ENCODE assay signal across 8 cellular contexts in the genomic region with DNA sequence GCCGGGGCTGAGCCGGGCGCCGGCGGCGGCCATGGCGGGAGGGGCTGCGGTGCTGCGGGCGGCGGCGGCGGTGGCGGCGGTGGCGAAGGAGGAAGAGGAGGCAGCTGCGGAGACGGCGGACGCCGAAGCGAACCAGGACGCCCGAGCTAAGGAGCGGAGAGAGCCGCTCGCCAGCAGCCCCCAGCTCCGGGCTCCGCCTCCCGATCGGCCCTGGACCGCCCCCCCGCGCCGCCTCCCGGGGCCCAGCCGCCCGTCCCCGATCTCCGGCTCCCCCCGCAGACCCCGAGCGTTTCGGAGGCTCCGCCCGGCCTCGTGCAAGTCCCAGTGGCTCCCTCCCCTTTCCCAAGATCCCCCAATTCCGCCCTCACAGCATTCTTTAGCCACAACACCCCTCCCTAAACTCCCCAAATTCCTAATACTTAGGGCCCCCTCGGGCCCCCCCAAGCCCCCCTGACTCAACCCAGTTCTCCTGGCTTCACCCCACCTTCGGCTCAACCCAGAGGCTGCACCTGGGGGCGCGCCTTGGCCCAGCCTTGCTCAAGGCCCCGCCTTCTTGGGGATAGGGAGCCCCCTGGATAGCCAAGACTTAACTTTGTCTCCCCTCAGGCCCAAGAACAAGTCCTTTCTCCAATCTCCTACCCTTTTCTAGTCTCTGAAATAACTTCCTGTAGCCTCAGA. TPM values are rescaled to one million over a fixed set of nuclear protein-coding genes. Genes with fewer than 3 reads are reported as not detected.
DNase-seq lines count a peak whose midpoint lies in the region; ATAC-seq, FAIRE-seq and TF ChIP-seq lines count a peak whose summit lies in the region.

A gene with protein sequence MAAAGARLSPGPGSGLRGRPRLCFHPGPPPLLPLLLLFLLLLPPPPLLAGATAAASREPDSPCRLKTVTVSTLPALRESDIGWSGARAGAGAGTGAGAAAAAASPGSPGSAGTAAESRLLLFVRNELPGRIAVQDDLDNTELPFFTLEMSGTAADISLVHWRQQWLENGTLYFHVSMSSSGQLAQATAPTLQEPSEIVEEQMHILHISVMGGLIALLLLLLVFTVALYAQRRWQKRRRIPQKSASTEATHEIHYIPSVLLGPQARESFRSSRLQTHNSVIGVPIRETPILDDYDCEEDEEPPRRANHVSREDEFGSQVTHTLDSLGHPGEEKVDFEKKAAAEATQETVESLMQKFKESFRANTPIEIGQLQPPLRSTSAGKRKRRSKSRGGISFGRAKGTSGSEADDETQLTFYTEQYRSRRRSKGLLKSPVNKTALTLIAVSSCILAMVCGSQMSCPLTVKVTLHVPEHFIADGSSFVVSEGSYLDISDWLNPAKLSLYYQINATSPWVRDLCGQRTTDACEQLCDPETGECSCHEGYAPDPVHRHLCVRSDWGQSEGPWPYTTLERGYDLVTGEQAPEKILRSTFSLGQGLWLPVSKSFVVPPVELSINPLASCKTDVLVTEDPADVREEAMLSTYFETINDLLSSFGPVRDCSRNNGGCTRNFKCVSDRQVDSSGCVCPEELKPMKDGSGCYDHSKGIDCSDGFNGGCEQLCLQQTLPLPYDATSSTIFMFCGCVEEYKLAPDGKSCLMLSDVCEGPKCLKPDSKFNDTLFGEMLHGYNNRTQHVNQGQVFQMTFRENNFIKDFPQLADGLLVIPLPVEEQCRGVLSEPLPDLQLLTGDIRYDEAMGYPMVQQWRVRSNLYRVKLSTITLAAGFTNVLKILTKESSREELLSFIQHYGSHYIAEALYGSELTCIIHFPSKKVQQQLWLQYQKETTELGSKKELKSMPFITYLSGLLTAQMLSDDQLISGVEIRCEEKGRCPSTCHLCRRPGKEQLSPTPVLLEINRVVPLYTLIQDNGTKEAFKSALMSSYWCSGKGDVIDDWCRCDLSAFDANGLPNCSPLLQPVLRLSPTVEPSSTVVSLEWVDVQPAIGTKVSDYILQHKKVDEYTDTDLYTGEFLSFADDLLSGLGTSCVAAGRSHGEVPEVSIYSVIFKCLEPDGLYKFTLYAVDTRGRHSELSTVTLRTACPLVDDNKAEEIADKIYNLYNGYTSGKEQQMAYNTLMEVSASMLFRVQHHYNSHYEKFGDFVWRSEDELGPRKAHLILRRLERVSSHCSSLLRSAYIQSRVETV (N-terminal part only) (minus strand): TSS at position 152 of the 678 bp plus-strand sequence. CDS start 119 bp downstream, at position 33.

- H3K27ac ChIP-seq in skin epidermis = no peak within 1 kb of the TSS

- H3K9me3 ChIP-seq in iPS-15b (ENCODE audit: control insufficient read depth, insufficient read depth, low read length) = no peaks in the 10 kb centered on the region

- TF ChIP-seq POLR2A in GM12892 (IDR thresholded peaks at IDR 0.05; ENCODE audit: low read depth, low read length) = no peak

- DNase-seq in GM12892 (ENCODE audit: insufficient read length) = peak; percentile 34
- DNase-seq in NCI-H1694 treated with DMSO at 0.1 percent for 48 hours (lab: John Stamatoyannopoulos, UW) = no peak
- DNase-seq in stimulated activated naive CD8-positive, alpha-beta T cell treated with anti-CD3 and anti-CD28 coated beads, Interleukin-15, Interleukin-2, amounts not matched to agents 100 U/mL and 50 U/mL, for 24 hours = no peak
- DNase-seq in activated CD4-positive, alpha-beta T cell treated with anti-CD3 and anti-CD28 coated beads, Interleukin-2, amount 50 U/mL, for 48 hours = no peak
- no peak for DNase-seq in NCI-H524 treated with DMSO at 0.1 percent for 48 hours (lab: John Stamatoyannopoulos, UW)

- no peaks in the 10 kb centered on the region for H3K36me3 ChIP-seq in iPS-15b (ENCODE audit: control insufficient read depth, insufficient read depth, low read length)

- H3K27me3 ChIP-seq in iPS-15b (ENCODE audit: control insufficient read depth, insufficient read depth, low read length) = peaks cover 71% of the 10 kb centered on the region

- H3K9ac ChIP-seq in iPS-15b (ENCODE audit: low read depth, low read length) = no peak within 1 kb of the TSS

- FAIRE-seq in GM12892 (lab: Jason Lieb, UNC) = no peak

- H3K4me3 ChIP-seq in WI38 (ENCODE audit: low read depth, low read length) = peak within 1 kb of the TSS; percentile 24
- peak within 1 kb of the TSS; percentile 80 for H3K4me3 ChIP-seq in iPS-15b (ENCODE audit: low read depth, low read length)
- peak within 1 kb of the TSS; percentile 10 to 35 (median 27) for H3K4me3 ChIP-seq in skin epidermis

- no peak for ATAC-seq in stimulated activated naive CD8-positive, alpha-beta T cell treated with anti-CD3 and anti-CD28 coated beads, Interleukin-15, Interleukin-2, amounts not matched to agents 100 U/mL and 50 U/mL, for 24 hours

- no peak for TF ChIP-seq CTCF in WI38 (IDR thresholded peaks at IDR 0.05; ENCODE audit: low read depth, low read length)

- H3K4me1 ChIP-seq in iPS-15b (ENCODE audit: control insufficient read depth, insufficient read depth, low read length) = no peaks in the 10 kb centered on the region

RNA-seq across cellular contexts. Expression of the gene that starts here (rescaled TPM):
- 7.0 TPM for polyA plus RNA-seq in GM12892 (2012; ENCODE audit: missing spikeins)

Comparison
In these comparisons a context has a peak if more than half of its experiments do, and no peak if none do; other contexts are left out.
1. H3K4me3 ChIP-seq: peak in every context shown above with its lines; median percentile 80 in iPS-15b; 27 in skin epidermis; 24 in WI38.